In genomic region chr2:102520009-102520408, GRCh38 we compare ENCODE assay signal across 8 cellular contexts. TPM values are rescaled to one million over a fixed set of nuclear protein-coding genes. Genes with fewer than 3 reads are reported as not detected.
DNase-seq lines count a peak whose midpoint lies in the region; ATAC-seq and TF ChIP-seq lines count a peak whose summit lies in the region.

No MANE protein-coding gene starts in this region.

- no peak overlapping the region for H2AFZ ChIP-seq in PC-9

- H3K79me2 ChIP-seq in PC-9 (ENCODE audit: low read depth) = no peaks in the 10 kb centered on the region

- POLR2A ChIA-PET in PC-9 (lab: Charles Lee; ENCODE audit: unreplicated experiment) = no interaction called here

- no peak overlapping the region for H3K27ac ChIP-seq in PC-9

- BruUV-seq in PC-9 (replicated peaks; lab: Mats Ljungman, UMichigan) = no TSS peak

- H3K9me3 ChIP-seq in BE2C (no peaks in the 10 kb centered on the region), PC-9 (ENCODE audit: insufficient read depth, low read depth) (no peaks in the 10 kb centered on the region)

- DNase-seq in BE2C = peak; percentile 7
- no peak for DNase-seq in PC-9
- DNase-seq in epithelial cell of proximal tubule (ENCODE audit: low read depth) = no peak
- peak; percentile 45 for DNase-seq in renal cortical epithelial cell (ENCODE audit: low read depth)
- DNase-seq in cerebellar nuclear complex (lab: John Stamatoyannopoulos, UW) = no peak

- H3K4me1 ChIP-seq in BE2C (no peaks in the 10 kb centered on the region), PC-9 (replicated peaks; ENCODE audit: insufficient read depth) (peaks cover 22% of the 10 kb centered on the region)

- H3K9me2 ChIP-seq in PC-9 (ENCODE audit: insufficient read depth) = no peaks in the 10 kb centered on the region

- H3F3A ChIP-seq in PC-9 (ENCODE audit: insufficient read depth, low read depth) = 0 out of 2 replicates have a peak, but pooled peaks cover 10% of the 10 kb centered on the region

- H3K27me3 ChIP-seq in BE2C (no peaks in the 10 kb centered on the region), PC-9 (ENCODE audit: insufficient read depth, low read depth) (no peaks in the 10 kb centered on the region)

- ATAC-seq in GM18505 (IDR thresholded peaks at IDR 0.05; ENCODE audit: unreplicated experiment) (peak; percentile 79), HG03432 (IDR thresholded peaks at IDR 0.05; ENCODE audit: unreplicated experiment) (peak; percentile 72), HG02840 (IDR thresholded peaks at IDR 0.05; ENCODE audit: low FRiP score, unreplicated experiment) (no peak)

- no peak for TF ChIP-seq POLR2A in GM18505 (IDR thresholded peaks at IDR 0.05; ENCODE audit: borderline replicate concordance, extremely low read depth, insufficient read depth, insufficient read length)

- H3K4me3 ChIP-seq in BE2C (ENCODE audit: low read depth, low read length) (no peak overlapping the region), PC-9 (no peak overlapping the region), epithelial cell of proximal tubule (ENCODE audit: low read depth, low read length) (no peak overlapping the region)

- CTCF ChIA-PET in PC-9 (lab: Charles Lee) = no interaction called here

- H3K4me2 ChIP-seq in PC-9 = no peak overlapping the region

- peak; percentile 55 for TF ChIP-seq CTCF in BE2C (IDR thresholded peaks at IDR 0.05; ENCODE audit: low read depth, low read length)
- peak; percentile 63 for TF ChIP-seq CTCF in PC-9 (conservative IDR thresholded peaks at IDR 0.05)
- peak; percentile 84 for TF ChIP-seq CTCF in epithelial cell of proximal tubule (conservative IDR thresholded peaks at IDR 0.05; ENCODE audit: low read depth, low read length)

- H3K36me3 ChIP-seq in BE2C (no peaks in the 10 kb centered on the region), PC-9 (ENCODE audit: low read depth) (no peaks in the 10 kb centered on the region; the same call in 1 of the 2 replicates)

- H4K20me1 ChIP-seq in PC-9 (ENCODE audit: insufficient read depth) = no peaks in the 10 kb centered on the region

- intact Hi-C loops in PC-9 (cut with micrococcal nuclease; ENCODE audit: unreplicated experiment) = loop anchor here (5.0 kb wide), 1 partner anchor 182 kb away; no protein-coding TSS in a partner anchor

RNA-seq across cellular contexts. Expression of gene SLC9A4, which starts 47.0 kb away (rescaled TPM):
- not detected for polyA plus RNA-seq in BE2C (2012; ENCODE audit: insufficient read depth, insufficient read length, low read depth)
- total RNA-seq in PC-9 (2021) (0.85 and 1.1 TPM in 2 replicates), epithelial cell of proximal tubule (0.36 and 0.40 TPM in 2 replicates), renal cortical epithelial cell (0.40 and 7.6 TPM in 2 replicates)

Comparison
In these comparisons a context has a peak if more than half of its experiments do, and no peak if none do; other contexts are left out.
1. DNase-seq: peak in BE2C (single experiment) and renal cortical epithelial cell (single experiment); none in PC-9 (0 of 2), epithelial cell of proximal tubule (single experiment) and cerebellar nuclear complex (0 of 2).
2. Peak in every context shown above with its lines, with median percentiles within 50 percentile points of each other: CTCF ChIP-seq.